Comparison of ENCODE assay signal across 31 cellular contexts in the genomic region with DNA sequence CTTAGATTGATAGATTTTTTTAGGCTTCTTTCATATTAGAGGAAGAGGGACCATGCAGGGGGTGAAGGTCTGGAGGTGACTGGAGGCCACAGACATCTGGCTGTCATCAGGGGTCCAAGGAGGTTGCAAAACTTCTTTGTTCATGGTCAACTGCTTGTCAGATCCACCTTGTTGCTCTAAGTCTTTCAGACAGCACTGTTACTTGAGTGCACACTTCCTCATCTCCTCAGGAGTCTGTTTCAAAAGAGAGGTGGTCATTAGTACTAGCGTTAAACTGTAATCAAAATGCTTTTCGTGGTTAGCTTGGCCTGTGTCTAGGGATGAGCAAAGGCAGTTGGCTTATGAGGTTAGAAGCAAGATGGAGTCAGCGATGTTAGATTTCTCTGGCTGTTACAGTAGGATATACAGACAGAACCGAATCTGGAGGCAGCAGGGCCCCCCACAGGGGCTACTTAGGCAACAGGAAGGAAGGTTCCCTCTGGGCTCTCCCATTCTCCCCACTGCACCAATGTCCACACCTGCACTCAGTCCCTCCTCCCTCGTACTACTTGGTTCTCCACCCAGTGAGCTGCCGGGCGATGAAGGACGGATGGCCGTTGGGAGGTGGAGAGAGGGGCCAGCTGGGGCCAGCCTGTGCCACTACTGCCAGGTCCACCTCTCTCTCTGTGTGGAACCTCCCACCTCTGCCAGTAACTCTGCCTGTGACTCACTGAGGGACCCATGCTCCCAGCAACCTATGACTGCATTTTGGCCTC. TPM values are rescaled to one million over a fixed set of nuclear protein-coding genes. Genes with fewer than 3 reads are reported as not detected.
DNase-seq lines count a peak whose midpoint lies in the region; ATAC-seq, FAIRE-seq and TF ChIP-seq lines count a peak whose summit lies in the region.
"Had no signal": no experiment of that assay in that cellular context is flagged by ENCODE, and none has a peak within 500 bp of the region (broad histone marks: within the 10 kb centered on the region; RNA-seq: fewer than 3 reads in every experiment).

No MANE protein-coding gene starts in this region.

- peaks cover 0 to 4% (median under 1%) of the 10 kb centered on the region in 4 donors for H3K4me1 ChIP-seq in Peyer's patch

- DNase-seq in activated CD8-positive, alpha-beta memory T cell treated with anti-CD3 and anti-CD28 coated beads, Interleukin-2, amount 50 U/mL, for 48 hours = peak; percentile 46
- DNase-seq in activated CD8-positive, alpha-beta memory T cell treated with anti-CD3 and anti-CD28 coated beads for 24 hours = no peak
- DNase-seq in Peyer's patch (peak in 2 of 3 donors; percentile 8 to 41), glutamatergic neuron (no peak), NCI-H748 treated with DMSO at 0.1 percent for 48 hours (lab: John Stamatoyannopoulos, UW) (no peak), frontal cortex (ENCODE audit: low spot score in 2 of 2) (no peak), activated gamma-delta T cell (lab: John Stamatoyannopoulos, UW) (no peak)
- DNase-seq: activated naive CD4-positive, alpha-beta T cell treated with anti-CD3 and anti-CD28 coated beads, Interleukin-2, amount 50 U/mL, for 16 hours; activated T-cell treated with anti-CD3 and anti-CD28 coated beads, Interleukin-2, amount 50 U/mL, for 72 hours; AML-193; caudate nucleus; CD8-positive, alpha-beta memory T cell; dorsolateral prefrontal cortex; KG1; NCI-H1092; NCI-H1930; NCI-H345; NCI-H82; PC-9; SHP77 treated with DMSO at 0.1 percent for 48 hours; stomach; T-helper 1 cell had no signal

- H3K4me3 ChIP-seq in Peyer's patch = no peak overlapping the region
- H3K4me3 ChIP-seq: dorsolateral prefrontal cortex, GM23338, PC-9, stomach, tibial nerve had no signal

- H3K27me3 ChIP-seq in Peyer's patch = no peaks in the 10 kb centered on the region
- H3K27me3 ChIP-seq: dorsolateral prefrontal cortex, tibial nerve had no signal

- no peak for TF ChIP-seq POLR2A in Peyer's patch (IDR thresholded peaks at IDR 0.05)

- no peak for ATAC-seq in HG02981 (IDR thresholded peaks at IDR 0.05; ENCODE audit: unreplicated experiment)
- ATAC-seq: activated T-cell treated with anti-CD3 and anti-CD28 coated beads, Interleukin-2, amount 50 U/mL, for 72 hours; GM23338 had no signal

- TF ChIP-seq CTCF in Peyer's patch (IDR thresholded peaks at IDR 0.05) (no peak), glutamatergic neuron (IDR thresholded peaks at IDR 0.05; ENCODE audit: partially characterized antibody, unreplicated experiment) (no peak)

- H3K9me3 Mint-ChIP-seq in glutamatergic neuron (ENCODE audit: unreplicated experiment) = peaks cover 9% of the 10 kb centered on the region
- H3K9me3 Mint-ChIP-seq: activated T-cell treated with anti-CD3 and anti-CD28 coated beads, Interleukin-2, amount 50 U/mL, for 72 hours; CD8-positive, alpha-beta memory T cell; GM23338 had no signal

- no peak overlapping the region for H3K4me3 Mint-ChIP-seq in glutamatergic neuron (ENCODE audit: unreplicated experiment)
- H3K4me3 Mint-ChIP-seq: activated T-cell treated with anti-CD3 and anti-CD28 coated beads, Interleukin-2, amount 50 U/mL, for 72 hours; CD8-positive, alpha-beta memory T cell; GM23338 had no signal

- no peak overlapping the region for H3K27ac ChIP-seq in Peyer's patch
- H3K27ac ChIP-seq: dorsolateral prefrontal cortex, PC-9, stomach, tibial nerve had no signal

- no peaks in the 10 kb centered on the region for H3K36me3 Mint-ChIP-seq in glutamatergic neuron (ENCODE audit: unreplicated experiment)
- H3K36me3 Mint-ChIP-seq: CD8-positive, alpha-beta memory T cell had no signal

- peaks cover 16% of the 10 kb centered on the region for H3K4me1 Mint-ChIP-seq in glutamatergic neuron (ENCODE audit: low read depth, unreplicated experiment)

- peaks cover 10% of the 10 kb centered on the region for H3K27me3 Mint-ChIP-seq in glutamatergic neuron (ENCODE audit: unreplicated experiment)

- no peak for FAIRE-seq in frontal cortex (lab: Jason Lieb, UNC)
- FAIRE-seq: endothelial cell of umbilical vein, G401.6, GM18507, HTR-8/SVneo, TTC549 had no signal

- H3K9me3 ChIP-seq in Peyer's patch = no peaks in the 10 kb centered on the region
- H3K9me3 ChIP-seq: stomach, tibial nerve had no signal

- H3K27ac Mint-ChIP-seq in glutamatergic neuron (ENCODE audit: unreplicated experiment) = peak overlapping the region; percentile 52
- H3K27ac Mint-ChIP-seq: activated T-cell treated with anti-CD3 and anti-CD28 coated beads, Interleukin-2, amount 50 U/mL, for 72 hours; CD8-positive, alpha-beta memory T cell; GM23338; progenitor cell of endocrine pancreas had no signal

- H3K36me3 ChIP-seq in Peyer's patch = no peaks in the 10 kb centered on the region
- H3K36me3 ChIP-seq: stomach, tibial nerve had no signal

RNA-seq across cellular contexts. Expression of gene TOR1AIP2, which starts 57.2 kb away (rescaled TPM):
- 100 to 1,000 TPM in 3 of 4 donors, 10 to 100 TPM in 1; 45.4 to 314 (median 218) TPM for total RNA-seq in Peyer's patch
- 70.3 TPM for total RNA-seq in glutamatergic neuron (ENCODE audit: unreplicated experiment)
- total RNA-seq in frontal cortex = 50.5 TPM

Comparison
In these comparisons a context has a peak if more than half of its experiments do, and no peak if none do; other contexts are left out.
1. DNase-seq: peak in activated CD8-positive, alpha-beta memory T cell treated with anti-CD3 and anti-CD28 coated beads, Interleukin-2, amount 50 U/mL, for 48 hours (single experiment) and Peyer's patch (2 of 3); none in activated CD8-positive, alpha-beta memory T cell treated with anti-CD3 and anti-CD28 coated beads for 24 hours (single experiment), glutamatergic neuron (single experiment), NCI-H748 treated with DMSO at 0.1 percent for 48 hours (single experiment), frontal cortex (0 of 2) and activated gamma-delta T cell (single experiment).